In the genomic region with DNA sequence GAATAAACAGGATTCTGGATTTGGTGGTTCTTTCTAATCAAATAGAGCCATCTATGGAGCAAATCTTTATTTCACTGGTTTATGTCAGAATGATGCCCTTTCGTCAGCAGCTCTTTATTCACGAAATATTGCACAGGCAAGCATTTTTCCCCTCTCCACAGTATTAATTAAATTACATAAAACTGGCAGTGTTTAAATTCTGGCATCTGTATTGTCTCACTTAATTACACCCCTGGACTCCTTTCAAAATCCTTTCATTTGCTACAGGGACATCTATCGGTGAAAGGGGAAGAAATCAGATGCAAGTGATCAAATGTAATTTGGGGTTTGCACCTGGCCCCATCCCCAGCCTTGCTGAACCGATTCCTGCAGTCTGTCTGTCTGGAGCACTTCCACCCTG, we compare ENCODE assay signal across 16 cellular contexts.
A peak's percentile ranks its signal among the peaks of the same experiment; 100 is the strongest.
DNase-seq lines count a peak whose midpoint lies in the region; ATAC-seq and TF ChIP-seq lines count a peak whose summit lies in the region.
"Had no signal": no experiment of that assay in that cellular context is flagged by ENCODE, and none has a peak within 500 bp of the region (broad histone marks: within the 10 kb centered on the region; RNA-seq: fewer than 3 reads in every experiment).

No MANE protein-coding gene starts in this region.

- no peak overlapping the region for H3K4me2 ChIP-seq in IMR-90 (ENCODE audit: low read depth, low read length)

- CTCF ChIA-PET in IMR-90 (lab: Yijun Ruan, JAX), result no interaction called here

- H3K56ac ChIP-seq in IMR-90 (ENCODE audit: extremely low read depth, insufficient read depth, low read length), result no peak overlapping the region

- no peak overlapping the region for H4K8ac ChIP-seq in IMR-90 (ENCODE audit: low read depth in 2 of 2, low read length in 2 of 2)

- H3K9me3 ChIP-seq in IMR-90 (ENCODE audit: control insufficient read depth, insufficient read depth, low read length) (peaks cover 22% of the 10 kb centered on the region), gastroesophageal sphincter (peaks cover 0 to 15% (median 0%) of the 10 kb centered on the region in 3 donors)
- H3K9me3 ChIP-seq: adrenal gland, MG63 had no signal

- dilution Hi-C loops in IMR-90 (cut with HindIII; ENCODE audit: low sequenced_read_pairs, unreplicated experiment), result no loop called here

- H4K20me1 ChIP-seq in IMR-90 (ENCODE audit: insufficient read depth, low read length), result no peaks in the 10 kb centered on the region

- TF ChIP-seq EP300 in gastroesophageal sphincter (IDR thresholded peaks at IDR 0.05), result no peak

- no peak overlapping the region for H3K14ac ChIP-seq in IMR-90 (replicated peaks; ENCODE audit: low read depth, low read length)

- WGBS in IMR-90 (ENCODE audit: extremely low coverage in 2 of 2, insufficient read length in 1 of 2), 2 experiments, result no CpG with 5 or more reads among the region's 4 CpGs
- 26 to 44% methylated on average over 4 of the region's 4 CpGs for WGBS in gastroesophageal sphincter (ENCODE audit: low coverage in 1 of 2), 2 donors

- H2AK5ac ChIP-seq in IMR-90 (ENCODE audit: low read depth, low read length), result no peak overlapping the region

- no peak overlapping the region for H2BK20ac ChIP-seq in IMR-90 (ENCODE audit: low read depth, low read length)

- H3K4me1 ChIP-seq in IMR-90 (ENCODE audit: control insufficient read depth, insufficient read depth, low read length), result no peaks in the 10 kb centered on the region
- no peaks in the 10 kb centered on the region for H3K4me1 ChIP-seq in gastroesophageal sphincter
- H3K4me1 ChIP-seq: adrenal gland had no signal

- H3K36me3 ChIP-seq in IMR-90 (ENCODE audit: control insufficient read depth, insufficient read depth, low read length) (no peaks in the 10 kb centered on the region), gastroesophageal sphincter (no peaks in the 10 kb centered on the region)
- H3K36me3 ChIP-seq: adrenal gland, MG63 had no signal

- H3K27ac ChIP-seq in IMR-90 (ENCODE audit: insufficient read depth, low read length) (no peak overlapping the region), gastroesophageal sphincter (no peak overlapping the region)
- H3K27ac ChIP-seq: adrenal gland had no signal

- no peak overlapping the region for H3K18ac ChIP-seq in IMR-90 (ENCODE audit: low read depth, low read length)

- in situ Hi-C loops in IMR-90 (cut with MboI; ENCODE audit: low sequenced_read_pairs), result no loop called here

- H4K5ac ChIP-seq in IMR-90 (ENCODE audit: low read depth, low read length), result no peak overlapping the region

- ATAC-seq in IMR-90 (ENCODE audit: low read depth) (no peak), gastroesophageal sphincter (no peak)
- ATAC-seq: activated CD8-positive, alpha-beta T cell treated with anti-CD3 and anti-CD28 coated beads for 36 hours; naive thymus-derived CD8-positive, alpha-beta T cell had no signal

- no peak for TF ChIP-seq RAD21 in IMR-90 (IDR thresholded peaks at IDR 0.05; ENCODE audit: low read length)

- intact Hi-C loops in IMR-90 (cut with micrococcal nuclease), result no loop called here

- no peak overlapping the region for H2BK15ac ChIP-seq in IMR-90 (ENCODE audit: low read depth, low read length)

- no peak overlapping the region for H3K23ac ChIP-seq in IMR-90 (ENCODE audit: low read depth, low read length)

- H3K4me3 ChIP-seq in IMR-90 (ENCODE audit: insufficient read depth, low read depth, low read length) (no peak overlapping the region), gastroesophageal sphincter (no peak overlapping the region)
- H3K4me3 ChIP-seq: adrenal gland, MG63 had no signal

- BruUV-seq in IMR-90 (replicated peaks; lab: Mats Ljungman, UMichigan), result no TSS peak

- H2AK9ac ChIP-seq in IMR-90 (replicated peaks; ENCODE audit: low read depth, low read length, poor library complexity), result no peak overlapping the region

- H3K27me3 ChIP-seq in IMR-90 (ENCODE audit: control insufficient read depth, insufficient read depth, low read length) (no peaks in the 10 kb centered on the region), gastroesophageal sphincter (no peaks in the 10 kb centered on the region)
- H3K27me3 ChIP-seq: adrenal gland, MG63 had no signal

- no peak overlapping the region for H2BK5ac ChIP-seq in IMR-90 (ENCODE audit: low read depth, low read length, poor library complexity, severe bottlenecking)

- H3K9ac ChIP-seq in IMR-90 (ENCODE audit: low read depth, low read length), result no peak overlapping the region

- TF ChIP-seq CTCF in IMR-90 (conservative IDR thresholded peaks at IDR 0.05; ENCODE audit: low read depth, low read length), result no peak
- no peak for TF ChIP-seq CTCF in gastroesophageal sphincter (IDR thresholded peaks at IDR 0.05)

- no peak overlapping the region for H4K91ac ChIP-seq in IMR-90 (ENCODE audit: insufficient read depth, low read depth, low read length)

- no peak overlapping the region for H2AFZ ChIP-seq in IMR-90 (replicated peaks; ENCODE audit: low read length, poor library complexity)

- no peaks in the 10 kb centered on the region for H3K9me1 ChIP-seq in IMR-90 (ENCODE audit: insufficient read depth, low read length)

- POLR2A ChIA-PET in IMR-90 (lab: Charles Lee; ENCODE audit: unreplicated experiment), result no interaction called here

- TF ChIP-seq POLR2A in IMR-90 (IDR thresholded peaks at IDR 0.05; ENCODE audit: low read depth, low read length), result no peak
- no peak for TF ChIP-seq POLR2A in gastroesophageal sphincter (IDR thresholded peaks at IDR 0.05)

- H2BK120ac ChIP-seq in IMR-90 (ENCODE audit: low read depth, low read length), result no peak overlapping the region

- no peaks in the 10 kb centered on the region for H3K79me1 ChIP-seq in IMR-90 (ENCODE audit: low read depth in 1 of 2, low read length in 2 of 2)

- no peak overlapping the region for H3K4ac ChIP-seq in IMR-90 (ENCODE audit: low read depth, low read length)

- DNase-seq in Ammon's horn (ENCODE audit: low spot score), result peak; percentile 24
- no peak for DNase-seq in IMR-90
- DNase-seq in NCI-H69 (lab: John Stamatoyannopoulos, UW), result peak; percentile 90
- DNase-seq in globus pallidus (ENCODE audit: low spot score), result peak; percentile 5
- no peak for DNase-seq in activated effector memory CD4-positive, alpha-beta T cell treated with Interleukin-2 at 50 U/mL for 16 hours
- no peak for DNase-seq in NCI-H2171 (lab: John Stamatoyannopoulos, UW)
- DNase-seq: activated CD4-positive, CD25-positive, alpha-beta regulatory T cell treated with anti-CD3 and anti-CD28 coated beads, Interleukin-2, amount 50 U/mL, for 72 hours; activated CD8-positive, alpha-beta T cell treated with anti-CD3 and anti-CD28 coated beads for 36 hours; activated T-cell treated with anti-CD3 and anti-CD28 coated beads for 4 hours; adrenal gland; DMS 273 treated with DMSO at 0.1 percent for 48 hours; H9; MG63; naive thymus-derived CD8-positive, alpha-beta T cell; NCI-H2029 treated with DMSO at 0.1 percent for 48 hours had no signal

TF ChIP-seq in IMR-90, 13 proteins besides CTCF, POLR2A, EP300 and RAD21:
- TF ChIP-seq CHD1 (IDR thresholded peaks at IDR 0.05; ENCODE audit: low read depth, low read length), result no peak
- no peak for TF ChIP-seq MAZ (IDR thresholded peaks at IDR 0.05; ENCODE audit: borderline replicate concordance, low read depth, low read length)
- TF ChIP-seq SMC3 (IDR thresholded peaks at IDR 0.05; ENCODE audit: low read depth, low read length), result no peak
- 0 out of 2 replicates have a peak, but pooled peaks have one; percentile 44 for TF ChIP-seq MAFK (IDR thresholded peaks at IDR 0.05; ENCODE audit: low read depth, low read length)
- TF ChIP-seq, protein P1, sequence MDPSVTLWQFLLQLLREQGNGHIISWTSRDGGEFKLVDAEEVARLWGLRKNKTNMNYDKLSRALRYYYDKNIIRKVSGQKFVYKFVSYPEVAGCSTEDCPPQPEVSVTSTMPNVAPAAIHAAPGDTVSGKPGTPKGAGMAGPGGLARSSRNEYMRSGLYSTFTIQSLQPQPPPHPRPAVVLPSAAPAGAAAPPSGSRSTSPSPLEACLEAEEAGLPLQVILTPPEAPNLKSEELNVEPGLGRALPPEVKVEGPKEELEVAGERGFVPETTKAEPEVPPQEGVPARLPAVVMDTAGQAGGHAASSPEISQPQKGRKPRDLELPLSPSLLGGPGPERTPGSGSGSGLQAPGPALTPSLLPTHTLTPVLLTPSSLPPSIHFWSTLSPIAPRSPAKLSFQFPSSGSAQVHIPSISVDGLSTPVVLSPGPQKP (IDR thresholded peaks at IDR 0.05; ENCODE audit: borderline replicate concordance, low read depth, low read length), result no peak
- TF ChIP-seq NFE2L2 (IDR thresholded peaks at IDR 0.05; ENCODE audit: low read depth, low read length), result no peak

Comparison
In these comparisons a context has a peak if more than half of its experiments do, and no peak if none do; other contexts are left out.
1. DNase-seq: peak in Ammon's horn (single experiment), NCI-H69 (single experiment) and globus pallidus (single experiment); none in IMR-90 (single experiment), activated effector memory CD4-positive, alpha-beta T cell treated with Interleukin-2 at 50 U/mL for 16 hours (single experiment) and NCI-H2171 (single experiment).